Comparison of ENCODE assay signal across 1 cellular context in the genomic region with DNA sequence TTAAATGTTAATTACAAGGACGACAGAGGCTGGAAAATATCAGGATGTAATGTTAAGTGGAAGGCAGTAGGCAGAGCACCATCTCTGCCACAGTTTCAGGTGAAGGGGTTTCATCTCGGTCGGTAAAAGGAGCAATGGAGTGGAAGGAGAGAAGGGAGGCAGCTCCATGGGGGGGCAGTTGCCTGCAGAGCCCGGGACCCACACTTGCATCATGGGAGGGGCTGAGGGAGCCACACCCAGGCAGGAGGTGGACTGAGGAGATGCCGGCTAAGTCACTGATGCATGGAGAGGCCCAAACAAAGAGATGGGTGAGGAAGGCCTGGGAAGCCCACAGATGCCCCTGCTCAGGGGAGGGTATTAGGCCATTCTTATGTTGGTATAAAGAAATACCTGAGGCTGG.
TF ChIP-seq lines count a peak whose summit lies in the region.

No MANE protein-coding gene starts in this region.

TF ChIP-seq in H1, 55 proteins besides CTCF, POLR2A, EP300 and RAD21:
- TF ChIP-seq NANOG (IDR thresholded peaks at IDR 0.05; ENCODE audit: insufficient read depth, low read depth, low read length, poor library complexity, severe bottlenecking): no peak
- no peak for TF ChIP-seq ASH2L (IDR thresholded peaks at IDR 0.05; ENCODE audit: low read length)
- TF ChIP-seq JUN (IDR thresholded peaks at IDR 0.05; ENCODE audit: low read depth, low read length): no peak
- TF ChIP-seq POLR2AphosphoS5 (IDR thresholded peaks at IDR 0.05; ENCODE audit: low read depth, low read length): no peak
- TF ChIP-seq BACH1 (IDR thresholded peaks at IDR 0.05; ENCODE audit: low read length): no peak
- no peak for TF ChIP-seq CHD1 (IDR thresholded peaks at IDR 0.05; ENCODE audit: low read depth, low read length)
- TF ChIP-seq, protein P1, sequence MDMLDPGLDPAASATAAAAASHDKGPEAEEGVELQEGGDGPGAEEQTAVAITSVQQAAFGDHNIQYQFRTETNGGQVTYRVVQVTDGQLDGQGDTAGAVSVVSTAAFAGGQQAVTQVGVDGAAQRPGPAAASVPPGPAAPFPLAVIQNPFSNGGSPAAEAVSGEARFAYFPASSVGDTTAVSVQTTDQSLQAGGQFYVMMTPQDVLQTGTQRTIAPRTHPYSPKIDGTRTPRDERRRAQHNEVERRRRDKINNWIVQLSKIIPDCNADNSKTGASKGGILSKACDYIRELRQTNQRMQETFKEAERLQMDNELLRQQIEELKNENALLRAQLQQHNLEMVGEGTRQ (IDR thresholded peaks at IDR 0.05; ENCODE audit: low read length): no peak
- no peak for TF ChIP-seq EZH2 (IDR thresholded peaks at IDR 0.05; ENCODE audit: low read depth, low read length, severe bottlenecking)
- no peak for TF ChIP-seq KDM5A (IDR thresholded peaks at IDR 0.05; ENCODE audit: low read length)
- no peak for TF ChIP-seq SP4 (IDR thresholded peaks at IDR 0.05; ENCODE audit: low read length)
- TF ChIP-seq HDAC6 (IDR thresholded peaks at IDR 0.05; ENCODE audit: low read depth, low read length): no peak
- TF ChIP-seq CBX8 (IDR thresholded peaks at IDR 0.05; ENCODE audit: borderline replicate concordance, low read depth, low read length): no peak
- TF ChIP-seq SRF (IDR thresholded peaks at IDR 0.05; ENCODE audit: low read depth, low read length): no peak
